Comparison of ENCODE assay signal across 8 cellular contexts in the genomic region with DNA sequence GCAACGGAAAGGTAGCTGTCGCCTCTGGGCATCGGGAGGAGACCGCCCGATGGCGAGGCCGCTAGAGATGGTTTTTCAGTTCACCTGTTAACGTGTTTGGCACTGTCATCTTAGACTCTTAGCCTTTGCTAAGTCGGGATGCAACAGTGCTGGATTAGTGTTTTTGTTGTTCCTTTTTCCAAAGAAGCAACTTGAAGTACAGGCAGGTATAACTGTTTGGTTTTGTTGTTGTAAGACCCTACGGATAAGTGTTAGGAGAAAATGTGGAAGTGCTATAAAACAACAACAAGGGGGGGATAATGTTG. TPM values are rescaled to one million over a fixed set of nuclear protein-coding genes. Genes with fewer than 3 reads are reported as not detected.
A peak's percentile ranks its signal among the peaks of the same experiment; 100 is the strongest.
DNase-seq lines count a peak whose midpoint lies in the region; ATAC-seq and TF ChIP-seq lines count a peak whose summit lies in the region.

No MANE protein-coding gene starts in this region.

- in situ Hi-C loops in astrocyte of the cerebellum (cut with HindIII; ENCODE audit: low sequenced_read_pairs) = no loop called here

- peak; percentile 14 for ATAC-seq in GM21423 (IDR thresholded peaks at IDR 0.05; ENCODE audit: unreplicated experiment)

- H3K36me3 ChIP-seq in HUES6 (ENCODE audit: control insufficient read depth, insufficient read depth, low read length) = peaks cover 3% of the 10 kb centered on the region; the same call in 1 of the 2 replicates
- H3K36me3 ChIP-seq in thymus (ENCODE audit: control insufficient read depth, insufficient read depth) = no peaks in the 10 kb centered on the region

- H3K9ac ChIP-seq in HUES6 (ENCODE audit: low read length) = peak overlapping the region; percentile 87

- WGBS in thymus = 2% methylated on average over 10 of the region's 10 CpGs

- H3K9me3 ChIP-seq in HUES6 (ENCODE audit: control insufficient read depth, insufficient read depth, low read depth, low read length) (peaks cover 5% of the 10 kb centered on the region; the same call in 1 of the 2 replicates), thymus (ENCODE audit: control insufficient read depth) (no peaks in the 10 kb centered on the region)

- DNase-seq in GM10248 (ENCODE audit: extremely low spot score) = peak; percentile 17
- no peak for DNase-seq in astrocyte of the cerebellum (ENCODE audit: low read depth)
- no peak for DNase-seq in stimulated activated CD4-positive, alpha-beta T cell treated with anti-CD3 and anti-CD28 coated beads, Interleukin-4, amount 100 ng/mL, for 24 hours
- no peak for DNase-seq in NCI-H2081 treated with DMSO at 0.1 percent for 48 hours (lab: John Stamatoyannopoulos, UW)

- no peak for TF ChIP-seq CTCF in GM10248 (IDR thresholded peaks at IDR 0.05; ENCODE audit: control extremely low read depth, extremely low read depth, low read depth, missing control alignments)
- TF ChIP-seq CTCF in astrocyte of the cerebellum (IDR thresholded peaks at IDR 0.05; ENCODE audit: low read depth, low read length, missing control alignments) = no peak

- POLR2A ChIA-PET in GM10248 (lab: Yijun Ruan, JAX) = no interaction called here

- H3K27me3 ChIP-seq in HUES6 (ENCODE audit: control insufficient read depth, insufficient read depth, low read length) = no peaks in the 10 kb centered on the region
- no peaks in the 10 kb centered on the region for H3K27me3 ChIP-seq in layer of hippocampus (ENCODE audit: control insufficient read depth, insufficient read depth, low read length)
- H3K27me3 ChIP-seq in thymus (ENCODE audit: control insufficient read depth, insufficient read depth) = no peaks in the 10 kb centered on the region

- CTCF ChIA-PET in GM10248 (lab: Yijun Ruan, JAX) = interaction anchor here (0.9 to 2.0 kb wide), 4 partner anchors 10 to 20 kb away, joined by 3 to 7 read pairs (median 3); no protein-coding TSS in a partner anchor

- H3K27ac ChIP-seq in HUES6 (ENCODE audit: low read depth, low read length) = peak overlapping the region; percentile 54; the same call in 1 of the 2 replicates
- H3K27ac ChIP-seq in layer of hippocampus (ENCODE audit: low read depth, low read length) = peak overlapping the region; percentile 78
- H3K27ac ChIP-seq in thymus (ENCODE audit: low read depth) = peak overlapping the region; percentile 97

- H3K4me3 ChIP-seq in HUES6 (ENCODE audit: low read depth, low read length) (peak overlapping the region; percentile 82), astrocyte of the cerebellum (ENCODE audit: low read depth, low read length) (peak overlapping the region; percentile 53), thymus (ENCODE audit: low read length) (peak overlapping the region; percentile 83)

- H3K4me1 ChIP-seq in HUES6 (ENCODE audit: control insufficient read depth, insufficient read depth, low read length) (peaks cover 6% of the 10 kb centered on the region; the same call in 1 of the 2 replicates), thymus (ENCODE audit: control insufficient read depth, insufficient read depth, low read length) (no peaks in the 10 kb centered on the region)

RNA-seq across cellular contexts. Expression of gene MANEA, which starts 0.7 kb away (rescaled TPM):
- polyA plus RNA-seq in thymus = 5.8 TPM
